ENCODE assay signal across 24 cellular contexts in genomic region chr2:216604458-216604857, GRCh38. TPM values are rescaled to one million over a fixed set of nuclear protein-coding genes. Genes with fewer than 3 reads are reported as not detected.
"Had no signal": no experiment of that assay in that cellular context is flagged by ENCODE, and none has a peak within 500 bp of the region (broad histone marks: within the 10 kb centered on the region; RNA-seq: fewer than 3 reads in every experiment).

No MANE protein-coding gene starts in this region.

- H3K36me3 ChIP-seq: left lung, ovary, right lobe of liver, stomach, suprapubic skin, tibial nerve had no signal

- DNase-seq: activated CD4-positive, alpha-beta T cell treated with anti-CD3 and anti-CD28 coated beads for 1 hour; activated CD4-positive, alpha-beta T cell treated with anti-CD3 and anti-CD28 coated beads, Interleukin-2, amount 50 U/mL, for 1 hour; activated CD8-positive, alpha-beta memory T cell treated with anti-CD3 and anti-CD28 coated beads for 24 hours; activated CD8-positive, alpha-beta memory T cell treated with anti-CD3 and anti-CD28 coated beads, Interleukin-2, amount 50 U/mL, for 4 hours; activated T-cell treated with anti-CD3 and anti-CD28 coated beads, Interleukin-2, amount 50 U/mL, for 24 hours; aorta; effector memory CD8-positive, alpha-beta T cell; glutamatergic neuron; immature natural killer cell; left lung; naive thymus-derived CD8-positive, alpha-beta T cell; ovary; right lobe of liver; stimulated activated CD4-positive, alpha-beta T cell treated with anti-CD3 and anti-CD28 coated beads, Interleukin-2, amount 100 ng/mL, for 24 hours; stomach had no signal

- H3K36me3 Mint-ChIP-seq: brain; immature natural killer cell; naive thymus-derived CD8-positive, alpha-beta T cell; stimulated activated memory B cell treated with anti-CD40 and anti-IgM and Interleukin-4, amounts not matched to agents 10 μg/mL and 1 μg/mL and 100 μg/mL, for 72 hours had no signal

- H3K9me3 Mint-ChIP-seq: activated T-cell treated with anti-CD3 and anti-CD28 coated beads, Interleukin-2, amount 50 U/mL, for 24 hours; effector memory CD8-positive, alpha-beta T cell; naive thymus-derived CD8-positive, alpha-beta T cell; stimulated activated memory B cell treated with anti-CD40 and anti-IgM and Interleukin-4, amounts not matched to agents 10 μg/mL and 1 μg/mL and 100 μg/mL, for 72 hours had no signal

- H3K4me2 ChIP-seq: hepatocyte had no signal

- H2AFZ ChIP-seq: hepatocyte had no signal

- H3K9me3 ChIP-seq: left lung, ovary, right lobe of liver, stomach, suprapubic skin, tibial nerve had no signal

- H3K4me3 Mint-ChIP-seq: activated T-cell treated with anti-CD3 and anti-CD28 coated beads, Interleukin-2, amount 50 U/mL, for 24 hours; activated T-helper 17 cell treated with anti-CD3 and anti-CD28 coated beads, Interleukin-2, amount 50 U/mL, for 72 hours; brain; effector memory CD8-positive, alpha-beta T cell; immature natural killer cell; naive thymus-derived CD8-positive, alpha-beta T cell; stimulated activated memory B cell treated with anti-CD40 and anti-IgM and Interleukin-4, amounts not matched to agents 10 μg/mL and 1 μg/mL and 100 μg/mL, for 72 hours had no signal

- H3K27ac Mint-ChIP-seq: activated naive CD4-positive, alpha-beta T cell treated with anti-CD3 and anti-CD28 coated beads, Interleukin-2, amount 50 U/mL, for 72 hours; activated T-cell treated with anti-CD3 and anti-CD28 coated beads, Interleukin-2, amount 50 U/mL, for 24 hours; activated T-helper 17 cell treated with anti-CD3 and anti-CD28 coated beads, Interleukin-2, amount 50 U/mL, for 72 hours; effector memory CD8-positive, alpha-beta T cell; immature natural killer cell; naive thymus-derived CD8-positive, alpha-beta T cell; stimulated activated memory B cell treated with anti-CD40 and anti-IgM and Interleukin-4, amounts not matched to agents 10 μg/mL and 1 μg/mL and 100 μg/mL, for 72 hours had no signal

- H3K27me3 ChIP-seq: hepatocyte, ovary, right lobe of liver had no signal

- ATAC-seq: activated naive CD4-positive, alpha-beta T cell treated with anti-CD3 and anti-CD28 coated beads, Interleukin-2, amount 50 U/mL, for 72 hours; activated T-helper 17 cell treated with anti-CD3 and anti-CD28 coated beads, Interleukin-2, amount 50 U/mL, for 72 hours; effector memory CD8-positive, alpha-beta T cell; esophagus mucosa; left lung; naive thymus-derived CD8-positive, alpha-beta T cell; stimulated activated memory B cell treated with anti-CD40 and anti-IgM and Interleukin-4, amounts not matched to agents 10 μg/mL and 1 μg/mL and 100 μg/mL, for 72 hours had no signal

- H3K4me3 ChIP-seq: hepatocyte, left lung, ovary, right lobe of liver, skin epidermis, stomach, suprapubic skin, tibial nerve had no signal

- H3K79me2 ChIP-seq: hepatocyte had no signal

- H3K27ac ChIP-seq: hepatocyte, left lung, ovary, right lobe of liver, skin epidermis, stomach, suprapubic skin, tibial nerve had no signal

- H3K4me1 ChIP-seq: right lobe of liver, tibial nerve had no signal

RNA-seq across cellular contexts. Expression of gene IGFBP2, which starts 28.8 kb away (rescaled TPM):
- total RNA-seq: naive thymus-derived CD8-positive, alpha-beta T cell had no signal
